ENCODE assay signal across 10 cellular contexts in the genomic region with DNA sequence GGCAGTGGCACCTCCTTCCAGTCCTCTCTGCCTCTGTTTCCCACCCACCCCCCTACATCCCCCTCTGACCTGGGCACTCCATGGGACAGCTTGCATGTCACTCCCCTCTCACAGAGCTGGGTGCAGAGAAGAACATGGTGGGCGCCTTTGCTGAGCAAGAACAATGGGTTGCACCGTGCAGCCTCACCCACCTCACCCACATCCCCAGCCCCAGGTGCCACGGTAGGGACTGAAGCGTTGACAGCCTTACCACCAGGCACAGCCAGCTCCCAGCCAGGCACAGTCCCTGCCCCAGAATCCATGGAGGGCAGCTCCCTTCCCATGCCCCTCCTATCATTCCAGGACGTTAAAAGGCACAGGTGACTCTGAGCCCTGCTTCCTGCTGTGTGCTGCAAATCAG.
"Had no signal": no experiment of that assay in that cellular context is flagged by ENCODE, and none has a peak within 500 bp of the region (broad histone marks: within the 10 kb centered on the region; RNA-seq: fewer than 3 reads in every experiment).

No MANE protein-coding gene starts in this region.

- H3K4me2 ChIP-seq: GM23338 had no signal

- H2AFZ ChIP-seq: GM23248, GM23338 had no signal

- H3K9me3 ChIP-seq: HAP-1 had no signal

- DNase-seq: GM23248, GOT3, H7, H9, HCEC 1CT, HFFc6 had no signal

- H3K36me3 ChIP-seq: HAP-1 had no signal

- H3K4me1 Mint-ChIP-seq: GM23338 had no signal

- FAIRE-seq: H1, H54 had no signal

- H3K4me3 Mint-ChIP-seq: GM23338, H9, HFFc6 had no signal

- H3K4me1 ChIP-seq: HAP-1 had no signal

- H3K27ac Mint-ChIP-seq: GM23338, HFFc6 had no signal

- H3K27ac ChIP-seq: GM23248 had no signal

- H3K4me3 ChIP-seq: GM23248, GM23338, HAP-1 had no signal

- H3K9ac ChIP-seq: GM23248 had no signal
